1 cellular context compared by ENCODE assay signal in genomic region chr13:110127986-110128511, GRCh38.
TF ChIP-seq lines count a peak whose summit lies in the region.

No MANE protein-coding gene starts in this region.

TF ChIP-seq in GM12878, 131 proteins besides CTCF, POLR2A, EP300 and RAD21 (continued from another document and continues in another):
- TF ChIP-seq ZBTB40 (IDR thresholded peaks at IDR 0.05; ENCODE audit: borderline replicate concordance): no peak
- no peak for TF ChIP-seq NR2C2 (IDR thresholded peaks at IDR 0.05; ENCODE audit: borderline replicate concordance, control insufficient read depth, insufficient read length, low read depth)
- 0 out of 2 replicates have a peak, but pooled peaks have one; percentile 6 for TF ChIP-seq ZNF687 (IDR thresholded peaks at IDR 0.05)
- no peak for TF ChIP-seq RCOR1 (conservative IDR thresholded peaks at IDR 0.05; ENCODE audit: low read depth, low read length)
- no peak for TF ChIP-seq GABPA (IDR thresholded peaks at IDR 0.05; ENCODE audit: low read depth)
- no peak for TF ChIP-seq CHD1 (IDR thresholded peaks at IDR 0.05; ENCODE audit: low read depth, low read length)
- no peak for TF ChIP-seq RB1 (IDR thresholded peaks at IDR 0.05; ENCODE audit: borderline replicate concordance)
- no peak for TF ChIP-seq YY1 (IDR thresholded peaks at IDR 0.05; ENCODE audit: low read depth, low read length)
- no peak for TF ChIP-seq CBX5 (IDR thresholded peaks at IDR 0.05; ENCODE audit: low read depth)
- TF ChIP-seq HCFC1 (IDR thresholded peaks at IDR 0.05; ENCODE audit: low read length): no peak
- TF ChIP-seq USF1 (IDR thresholded peaks at IDR 0.05; ENCODE audit: borderline replicate concordance, extremely low read length, insufficient read depth, low read depth, low read length): no peak
- TF ChIP-seq NKRF (conservative IDR thresholded peaks at IDR 0.05): no peak
- TF ChIP-seq PAX8 (IDR thresholded peaks at IDR 0.05): no peak
- TF ChIP-seq ZBTB4 (CRISPR knock-in tag; IDR thresholded peaks at IDR 0.05): no peak
- TF ChIP-seq ZNF622 (IDR thresholded peaks at IDR 0.05): no peak
- 0 out of 2 replicates have a peak, but pooled peaks have one; percentile 15 for TF ChIP-seq BCL11A (IDR thresholded peaks at IDR 0.05; ENCODE audit: low read depth, low read length)
- TF ChIP-seq MAX (IDR thresholded peaks at IDR 0.05; ENCODE audit: low read depth, low read length): no peak
- no peak for TF ChIP-seq EZH2 (IDR thresholded peaks at IDR 0.05; ENCODE audit: borderline replicate concordance, control insufficient read depth, low read depth, low read length)
- TF ChIP-seq POLR2AphosphoS5 (IDR thresholded peaks at IDR 0.05; ENCODE audit: low read length): 0 out of 2 replicates have a peak, but pooled peaks have one; percentile 37
- TF ChIP-seq TARDBP (IDR thresholded peaks at IDR 0.05; ENCODE audit: borderline replicate concordance): no peak
- no peak for TF ChIP-seq FOS (IDR thresholded peaks at IDR 0.05; ENCODE audit: borderline replicate concordance, extremely low read depth, insufficient read length)
- TF ChIP-seq BCL3 (IDR thresholded peaks at IDR 0.05; ENCODE audit: borderline replicate concordance, insufficient read depth, low read depth, low read length, poor library complexity, severe bottlenecking): no peak
- TF ChIP-seq EGR1 (IDR thresholded peaks at IDR 0.05; ENCODE audit: borderline replicate concordance in 1 of 2, low read depth in 2 of 2, low read length in 2 of 2): no peak
- TF ChIP-seq ETV6 (conservative IDR thresholded peaks at IDR 0.05 in 1 of 2, IDR thresholded peaks at IDR 0.05 in 1 of 2; ENCODE audit: borderline replicate concordance in 1 of 2, low read depth in 1 of 2): no peak
- no peak for TF ChIP-seq KAT2A (conservative IDR thresholded peaks at IDR 0.05; ENCODE audit: control insufficient read depth, low read depth, low read length)
- no peak for TF ChIP-seq ASH2L (IDR thresholded peaks at IDR 0.05; ENCODE audit: borderline replicate concordance, low read depth)
- no peak for TF ChIP-seq SMARCA5 (IDR thresholded peaks at IDR 0.05)
- TF ChIP-seq SP1 (IDR thresholded peaks at IDR 0.05; ENCODE audit: low read depth, low read length): no peak
- TF ChIP-seq SUPT20H (IDR thresholded peaks at IDR 0.05; ENCODE audit: borderline replicate concordance, control insufficient read depth, low read depth, low read length): no peak
- TF ChIP-seq SRF (IDR thresholded peaks at IDR 0.05; ENCODE audit: low read depth in 2 of 2, low read length in 2 of 2): no peak
- TF ChIP-seq SPI1 (IDR thresholded peaks at IDR 0.05; ENCODE audit: borderline replicate concordance, insufficient read depth, low read depth, low read length): no peak
- no peak for TF ChIP-seq ZNF274 (IDR thresholded peaks at IDR 0.05; ENCODE audit: insufficient read depth, insufficient read length)
- no peak for TF ChIP-seq MXI1 (IDR thresholded peaks at IDR 0.05; ENCODE audit: low read depth, low read length)
- TF ChIP-seq SMAD5 (IDR thresholded peaks at IDR 0.05; ENCODE audit: low read depth): no peak
- TF ChIP-seq SREBF1 (IDR thresholded peaks at IDR 0.05; ENCODE audit: low read length): no peak
- TF ChIP-seq ZNF207 (IDR thresholded peaks at IDR 0.05; ENCODE audit: borderline replicate concordance): no peak
- TF ChIP-seq BRCA1 (IDR thresholded peaks at IDR 0.05; ENCODE audit: low read depth, low read length): no peak
- TF ChIP-seq MYB (IDR thresholded peaks at IDR 0.05; ENCODE audit: borderline replicate concordance, low read depth, low read length): no peak
- TF ChIP-seq PRDM15 (CRISPR knock-in tag; IDR thresholded peaks at IDR 0.05): no peak
